In the genomic region with DNA sequence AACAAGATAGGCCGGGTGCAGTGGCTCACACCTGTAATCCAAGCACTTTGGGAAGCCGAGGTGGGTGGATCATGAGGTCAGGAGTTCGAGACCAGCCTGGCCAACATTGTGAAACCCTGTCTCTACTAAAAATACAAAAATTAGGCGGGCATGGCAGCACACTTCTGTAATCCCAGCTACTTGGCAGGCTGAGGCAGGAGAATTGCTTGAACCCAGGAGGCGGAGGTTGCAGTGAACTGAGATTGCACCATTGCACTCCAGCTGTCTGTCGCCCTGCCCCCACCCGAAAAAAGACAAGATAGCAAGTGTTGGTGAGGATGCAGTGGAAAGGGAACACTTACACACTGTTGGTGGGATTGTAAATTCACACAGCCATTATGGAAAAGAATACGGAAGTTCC, we compare ENCODE assay signal across 2 cellular contexts. TPM values are rescaled to one million over a fixed set of nuclear protein-coding genes. Genes with fewer than 3 reads are reported as not detected.
"Had no signal": no experiment of that assay in that cellular context is flagged by ENCODE, and none has a peak within 500 bp of the region (broad histone marks: within the 10 kb centered on the region; RNA-seq: fewer than 3 reads in every experiment).

No MANE protein-coding gene starts in this region.

RNA-seq across cellular contexts. Expression of a gene that starts 27.5 kb away (rescaled TPM):
- total RNA-seq: GM23248, H7 had no signal
